ENCODE assay signal across 1 cellular context in genomic region chr7:151005566-151005965, GRCh38.
TF ChIP-seq lines count a peak whose summit lies in the region.

No MANE protein-coding gene starts in this region.

TF ChIP-seq in HepG2, 621 proteins besides CTCF, POLR2A, EP300 and RAD21 (continued from another document and continues in another):
- TF ChIP-seq ZNF646 (CRISPR knock-in tag; IDR thresholded peaks at IDR 0.05) (no peak), AHR (CRISPR knock-in tag; IDR thresholded peaks at IDR 0.05) (no peak), FOXP1 (IDR thresholded peaks at IDR 0.05) (no peak), FOXP1 (CRISPR knock-in tag; IDR thresholded peaks at IDR 0.05) (no peak), TCF12 (IDR thresholded peaks at IDR 0.05) (no peak), TCF12 (CRISPR knock-in tag; IDR thresholded peaks at IDR 0.05) (no peak), ZNF256 (CRISPR knock-in tag; conservative IDR thresholded peaks at IDR 0.05) (no peak), HDAC1 (CRISPR knock-in tag; IDR thresholded peaks at IDR 0.05) (peak; percentile 48), NR2F6 (IDR thresholded peaks at IDR 0.05) (peak; percentile 41), NR2F6 (CRISPR knock-in tag; IDR thresholded peaks at IDR 0.05) (peak; percentile 70), NR0B2 (CRISPR knock-in tag; IDR thresholded peaks at IDR 0.05) (no peak), POLR2G (IDR thresholded peaks at IDR 0.05; ENCODE audit: low read depth, low read length) (no peak), RNF2 (conservative IDR thresholded peaks at IDR 0.05; ENCODE audit: low read depth) (no peak), PHB2 (IDR thresholded peaks at IDR 0.05; ENCODE audit: partially characterized antibody) (no peak), SRF (IDR thresholded peaks at IDR 0.05; ENCODE audit: low read depth, low read length) (no peak), HNF1B (CRISPR knock-in tag; IDR thresholded peaks at IDR 0.05) (peak; percentile 77), PTBP1 (IDR thresholded peaks at IDR 0.05; ENCODE audit: low read depth, low read length, poor library complexity, severe bottlenecking) (no peak), SRSF9 (IDR thresholded peaks at IDR 0.05; ENCODE audit: borderline replicate concordance, insufficient read depth, low read depth, low read length, poor library complexity, severe bottlenecking) (no peak), PCBP2 (optimal IDR thresholded peaks at IDR 0.05; ENCODE audit: low read depth, low read length, poor library complexity, severe bottlenecking) (no peak), ZNF460 (CRISPR knock-in tag; IDR thresholded peaks at IDR 0.05; ENCODE audit: borderline replicate concordance) (no peak), HOMEZ (CRISPR knock-in tag; IDR thresholded peaks at IDR 0.05; ENCODE audit: low read depth) (0 out of 2 replicates have a peak, but pooled peaks have one; percentile 13), EEA1 (CRISPR knock-in tag; IDR thresholded peaks at IDR 0.05; ENCODE audit: borderline replicate concordance) (no peak), ZNF253 (CRISPR knock-in tag; IDR thresholded peaks at IDR 0.05; ENCODE audit: borderline replicate concordance) (no peak), ZNF160 (CRISPR knock-in tag; IDR thresholded peaks at IDR 0.05) (no peak), RBAK (CRISPR knock-in tag; IDR thresholded peaks at IDR 0.05) (no peak), ZNF652 (CRISPR knock-in tag; IDR thresholded peaks at IDR 0.05; ENCODE audit: borderline replicate concordance, low read depth) (no peak), ZNF747 (CRISPR knock-in tag; IDR thresholded peaks at IDR 0.05; ENCODE audit: borderline replicate concordance) (0 out of 2 replicates have a peak, but pooled peaks have one; percentile 26), NR3C1 (CRISPR knock-in tag; IDR thresholded peaks at IDR 0.05) (no peak), ATM (IDR thresholded peaks at IDR 0.05; ENCODE audit: borderline replicate concordance) (no peak), ZNF292 (CRISPR knock-in tag; IDR thresholded peaks at IDR 0.05; ENCODE audit: borderline replicate concordance, low read depth) (no peak), SALL1 (CRISPR knock-in tag; IDR thresholded peaks at IDR 0.05) (peak; percentile 38), ZNF713 (CRISPR knock-in tag; IDR thresholded peaks at IDR 0.05) (no peak), ZNF580 (CRISPR knock-in tag; IDR thresholded peaks at IDR 0.05; ENCODE audit: borderline replicate concordance, low read depth) (0 out of 2 replicates have a peak, but pooled peaks have one; percentile 31), SNAI1 (CRISPR knock-in tag; IDR thresholded peaks at IDR 0.05; ENCODE audit: borderline replicate concordance) (no peak), ATF5 (CRISPR knock-in tag; IDR thresholded peaks at IDR 0.05; ENCODE audit: low read depth) (no peak), NR1H2 (CRISPR knock-in tag; IDR thresholded peaks at IDR 0.05; ENCODE audit: borderline replicate concordance, low read depth) (no peak), ERF (CRISPR knock-in tag; IDR thresholded peaks at IDR 0.05) (no peak), MAFG (CRISPR knock-in tag; IDR thresholded peaks at IDR 0.05) (no peak), ATF7 (IDR thresholded peaks at IDR 0.05) (no peak), ATF7 (CRISPR knock-in tag; IDR thresholded peaks at IDR 0.05) (no peak), ZNF788 (CRISPR knock-in tag; IDR thresholded peaks at IDR 0.05; ENCODE audit: borderline replicate concordance) (peak; percentile 42; the same call in 1 of the 2 replicates), ZNF703 (CRISPR knock-in tag; IDR thresholded peaks at IDR 0.05; ENCODE audit: borderline replicate concordance) (no peak), SP1 (IDR thresholded peaks at IDR 0.05) (no peak), SP1 (CRISPR knock-in tag; IDR thresholded peaks at IDR 0.05) (no peak), KDM4B (CRISPR knock-in tag; IDR thresholded peaks at IDR 0.05) (no peak), THRA (CRISPR knock-in tag; IDR thresholded peaks at IDR 0.05; ENCODE audit: borderline replicate concordance) (0 out of 2 replicates have a peak, but pooled peaks have one; percentile 18), NR2F2 (IDR thresholded peaks at IDR 0.05; ENCODE audit: borderline replicate concordance, low read depth) (no peak), LCORL (IDR thresholded peaks at IDR 0.05) (no peak), LCORL (CRISPR knock-in tag; IDR thresholded peaks at IDR 0.05) (peak; percentile 68), FOXC1 (CRISPR knock-in tag; IDR thresholded peaks at IDR 0.05; ENCODE audit: borderline replicate concordance) (no peak), ZNF746 (CRISPR knock-in tag; IDR thresholded peaks at IDR 0.05) (no peak), ZSCAN30 (CRISPR knock-in tag; IDR thresholded peaks at IDR 0.05) (no peak), TBP (CRISPR knock-in tag; IDR thresholded peaks at IDR 0.05) (no peak), FOXP4 (CRISPR knock-in tag; IDR thresholded peaks at IDR 0.05) (0 out of 2 replicates have a peak, but pooled peaks have one; percentile 29), TSC22D2 (CRISPR knock-in tag; IDR thresholded peaks at IDR 0.05; ENCODE audit: borderline replicate concordance) (no peak), NR2C2 (CRISPR knock-in tag; IDR thresholded peaks at IDR 0.05; ENCODE audit: borderline replicate concordance) (peak; percentile 54), MEIS2 (CRISPR knock-in tag; IDR thresholded peaks at IDR 0.05) (no peak), ZNF629 (CRISPR knock-in tag; conservative IDR thresholded peaks at IDR 0.05) (no peak), ZFX (CRISPR knock-in tag; IDR thresholded peaks at IDR 0.05; ENCODE audit: low read depth) (peak; percentile 34; the same call in 1 of the 2 replicates), ZNF234 (CRISPR knock-in tag; conservative IDR thresholded peaks at IDR 0.05) (no peak), ZNF83 (CRISPR knock-in tag; IDR thresholded peaks at IDR 0.05; ENCODE audit: borderline replicate concordance) (no peak), NCOA1 (CRISPR knock-in tag; IDR thresholded peaks at IDR 0.05) (no peak), DNMT1 (CRISPR knock-in tag; IDR thresholded peaks at IDR 0.05) (no peak), NCOR1 (IDR thresholded peaks at IDR 0.05; ENCODE audit: borderline replicate concordance, low read length) (0 out of 2 replicates have a peak, but pooled peaks have one; percentile 18), ZNF546 (CRISPR knock-in tag; conservative IDR thresholded peaks at IDR 0.05) (no peak), ZNF780A (CRISPR knock-in tag; IDR thresholded peaks at IDR 0.05) (no peak), ZNF614 (CRISPR knock-in tag; IDR thresholded peaks at IDR 0.05; ENCODE audit: borderline replicate concordance) (0 out of 2 replicates have a peak, but pooled peaks have one; percentile 34), TOPORS (CRISPR knock-in tag; IDR thresholded peaks at IDR 0.05) (no peak)
